ENCODE assay signal across 1 cellular context in the genomic region with DNA sequence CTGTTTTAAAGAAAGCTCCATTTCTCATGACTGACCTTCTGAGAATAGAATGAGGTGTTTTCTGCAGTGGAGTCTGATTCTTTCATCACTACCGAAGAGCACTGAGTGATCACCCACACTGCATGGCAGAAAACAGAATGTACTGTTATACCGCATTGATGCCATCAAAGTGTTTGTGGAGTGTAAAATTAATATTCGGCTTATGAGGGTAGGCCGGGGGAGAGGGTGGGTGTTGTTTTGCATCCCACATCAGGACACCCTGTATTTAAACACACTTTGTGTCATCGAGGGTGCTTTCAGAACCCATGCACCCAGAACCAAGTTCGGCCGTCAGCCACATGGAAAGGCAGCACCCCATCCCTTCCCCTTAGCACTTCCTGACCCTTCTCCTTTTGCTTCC.
TF ChIP-seq lines count a peak whose summit lies in the region.

No MANE protein-coding gene starts in this region.

TF ChIP-seq in HepG2, 621 proteins besides CTCF, POLR2A, EP300 and RAD21 (continued from another document):
- TF ChIP-seq, protein P1, sequence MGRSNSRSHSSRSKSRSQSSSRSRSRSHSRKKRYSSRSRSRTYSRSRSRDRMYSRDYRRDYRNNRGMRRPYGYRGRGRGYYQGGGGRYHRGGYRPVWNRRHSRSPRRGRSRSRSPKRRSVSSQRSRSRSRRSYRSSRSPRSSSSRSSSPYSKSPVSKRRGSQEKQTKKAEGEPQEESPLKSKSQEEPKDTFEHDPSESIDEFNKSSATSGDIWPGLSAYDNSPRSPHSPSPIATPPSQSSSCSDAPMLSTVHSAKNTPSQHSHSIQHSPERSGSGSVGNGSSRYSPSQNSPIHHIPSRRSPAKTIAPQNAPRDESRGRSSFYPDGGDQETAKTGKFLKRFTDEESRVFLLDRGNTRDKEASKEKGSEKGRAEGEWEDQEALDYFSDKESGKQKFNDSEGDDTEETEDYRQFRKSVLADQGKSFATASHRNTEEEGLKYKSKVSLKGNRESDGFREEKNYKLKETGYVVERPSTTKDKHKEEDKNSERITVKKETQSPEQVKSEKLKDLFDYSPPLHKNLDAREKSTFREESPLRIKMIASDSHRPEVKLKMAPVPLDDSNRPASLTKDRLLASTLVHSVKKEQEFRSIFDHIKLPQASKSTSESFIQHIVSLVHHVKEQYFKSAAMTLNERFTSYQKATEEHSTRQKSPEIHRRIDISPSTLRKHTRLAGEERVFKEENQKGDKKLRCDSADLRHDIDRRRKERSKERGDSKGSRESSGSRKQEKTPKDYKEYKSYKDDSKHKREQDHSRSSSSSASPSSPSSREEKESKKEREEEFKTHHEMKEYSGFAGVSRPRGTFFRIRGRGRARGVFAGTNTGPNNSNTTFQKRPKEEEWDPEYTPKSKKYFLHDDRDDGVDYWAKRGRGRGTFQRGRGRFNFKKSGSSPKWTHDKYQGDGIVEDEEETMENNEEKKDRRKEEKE (IDR thresholded peaks at IDR 0.05), result no peak
- no peak for TF ChIP-seq ZNF432 (CRISPR knock-in tag; IDR thresholded peaks at IDR 0.05; ENCODE audit: borderline replicate concordance)
- TF ChIP-seq ZBTB40 (IDR thresholded peaks at IDR 0.05), result no peak
- no peak for TF ChIP-seq ZBTB40 (CRISPR knock-in tag; IDR thresholded peaks at IDR 0.05)
- no peak for TF ChIP-seq KLF12 (CRISPR knock-in tag; IDR thresholded peaks at IDR 0.05; ENCODE audit: borderline replicate concordance)
- TF ChIP-seq HNRNPUL1 (IDR thresholded peaks at IDR 0.05; ENCODE audit: low read depth, low read length), result no peak
- TF ChIP-seq ZNF441 (CRISPR knock-in tag; IDR thresholded peaks at IDR 0.05; ENCODE audit: borderline replicate concordance), result no peak
- TF ChIP-seq ISL2 (CRISPR knock-in tag; IDR thresholded peaks at IDR 0.05), result no peak
- no peak for TF ChIP-seq ZNF350 (CRISPR knock-in tag; IDR thresholded peaks at IDR 0.05; ENCODE audit: borderline replicate concordance, low read depth)
- no peak for TF ChIP-seq ISX (CRISPR knock-in tag; conservative IDR thresholded peaks at IDR 0.05)
- no peak for TF ChIP-seq ZNF431 (CRISPR knock-in tag; IDR thresholded peaks at IDR 0.05; ENCODE audit: borderline replicate concordance, low read depth)
- no peak for TF ChIP-seq ZNF382 (CRISPR knock-in tag; IDR thresholded peaks at IDR 0.05; ENCODE audit: borderline replicate concordance)
- no peak for TF ChIP-seq NPAS2 (CRISPR knock-in tag; IDR thresholded peaks at IDR 0.05; ENCODE audit: borderline replicate concordance)
- TF ChIP-seq CBX1 (IDR thresholded peaks at IDR 0.05; ENCODE audit: low read depth), result no peak
- TF ChIP-seq, protein P2, sequence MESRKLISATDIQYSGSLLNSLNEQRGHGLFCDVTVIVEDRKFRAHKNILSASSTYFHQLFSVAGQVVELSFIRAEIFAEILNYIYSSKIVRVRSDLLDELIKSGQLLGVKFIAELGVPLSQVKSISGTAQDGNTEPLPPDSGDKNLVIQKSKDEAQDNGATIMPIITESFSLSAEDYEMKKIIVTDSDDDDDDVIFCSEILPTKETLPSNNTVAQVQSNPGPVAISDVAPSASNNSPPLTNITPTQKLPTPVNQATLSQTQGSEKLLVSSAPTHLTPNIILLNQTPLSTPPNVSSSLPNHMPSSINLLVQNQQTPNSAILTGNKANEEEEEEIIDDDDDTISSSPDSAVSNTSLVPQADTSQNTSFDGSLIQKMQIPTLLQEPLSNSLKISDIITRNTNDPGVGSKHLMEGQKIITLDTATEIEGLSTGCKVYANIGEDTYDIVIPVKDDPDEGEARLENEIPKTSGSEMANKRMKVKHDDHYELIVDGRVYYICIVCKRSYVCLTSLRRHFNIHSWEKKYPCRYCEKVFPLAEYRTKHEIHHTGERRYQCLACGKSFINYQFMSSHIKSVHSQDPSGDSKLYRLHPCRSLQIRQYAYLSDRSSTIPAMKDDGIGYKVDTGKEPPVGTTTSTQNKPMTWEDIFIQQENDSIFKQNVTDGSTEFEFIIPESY (CRISPR knock-in tag; IDR thresholded peaks at IDR 0.05), result no peak
- TF ChIP-seq, protein P3, sequence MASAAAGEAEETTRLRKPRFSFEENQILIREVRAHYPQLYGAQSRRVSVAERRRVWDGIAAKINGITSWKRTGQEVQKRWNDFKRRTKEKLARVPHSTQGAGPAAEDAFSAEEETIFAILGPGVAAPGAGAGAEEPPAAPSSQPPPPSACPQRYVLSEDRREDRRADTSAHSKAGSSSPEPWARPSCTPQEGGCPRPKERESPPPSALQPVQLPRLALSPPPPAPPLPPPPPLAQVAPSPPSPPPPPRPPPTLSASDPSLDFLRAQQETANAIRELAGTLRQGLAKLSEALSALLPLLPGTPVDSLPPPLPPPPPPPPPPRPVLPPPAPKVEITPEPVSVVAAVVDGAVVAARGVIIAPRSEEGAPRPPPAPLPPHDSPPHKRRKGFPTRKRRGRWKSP (CRISPR knock-in tag; IDR thresholded peaks at IDR 0.05), result no peak
- TF ChIP-seq ZSCAN5A (CRISPR knock-in tag; IDR thresholded peaks at IDR 0.05; ENCODE audit: borderline replicate concordance), result no peak
